In the genomic region with DNA sequence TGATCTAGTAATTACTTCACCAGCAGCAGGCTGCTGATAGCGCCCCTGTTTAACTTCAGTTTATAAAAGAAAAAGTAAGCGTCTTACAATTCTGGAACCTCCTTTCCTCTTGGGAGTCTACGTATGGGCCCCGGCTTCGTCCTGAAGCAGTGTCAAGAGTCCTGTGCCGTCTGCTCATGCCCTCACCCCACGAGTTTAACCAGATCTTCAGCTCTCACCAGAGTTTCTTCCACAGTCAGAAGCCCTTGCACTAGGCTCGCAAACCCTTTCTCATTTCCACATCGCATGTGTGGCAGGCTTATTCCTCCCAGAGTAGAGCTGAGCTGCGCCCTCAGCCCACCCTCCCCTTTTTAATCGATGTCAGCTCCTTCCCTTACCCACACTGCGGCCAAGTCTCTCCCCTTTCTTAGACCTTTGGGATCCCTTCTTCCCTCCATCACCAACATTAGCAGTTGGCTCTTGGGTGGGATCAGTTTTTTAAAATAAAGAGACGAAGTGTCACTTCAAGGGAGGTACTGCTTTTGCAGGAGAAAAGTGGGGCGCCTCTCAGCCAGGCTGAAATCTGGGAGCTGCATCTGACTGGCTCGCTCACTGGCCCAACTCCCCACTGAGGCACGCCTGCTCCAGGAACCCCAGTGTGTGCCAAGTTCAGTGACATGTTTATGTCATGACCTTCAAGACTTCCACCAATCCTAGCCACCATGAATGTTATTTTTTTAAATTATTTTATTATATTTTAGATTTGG, we compare ENCODE assay signal across 22 cellular contexts.
DNase-seq lines count a peak whose midpoint lies in the region; ATAC-seq, FAIRE-seq and TF ChIP-seq lines count a peak whose summit lies in the region.
"Had no signal": no experiment of that assay in that cellular context is flagged by ENCODE, and none has a peak within 500 bp of the region (broad histone marks: within the 10 kb centered on the region; RNA-seq: fewer than 3 reads in every experiment).

No MANE protein-coding gene starts in this region.

- H3K36me3 Mint-ChIP-seq in activated CD4-positive, alpha-beta memory T cell treated with anti-CD3 and anti-CD28 coated beads for 36 hours = no peaks in the 10 kb centered on the region
- no peaks in the 10 kb centered on the region for H3K36me3 Mint-ChIP-seq in activated CD4-positive, alpha-beta memory T cell treated with anti-CD3 and anti-CD28 coated beads, Interleukin-2, amount 10 ng/mL, durations not matched to agents 7 days and 5 days (ENCODE audit: low read depth)
- H3K36me3 Mint-ChIP-seq in nephron (ENCODE audit: low read depth) = peaks cover 12% of the 10 kb centered on the region

- peaks cover 0 to 4% (median 0%) of the 10 kb centered on the region in 4 experiments; a peak in 2 of 7 replicates for H3K4me1 ChIP-seq in H1 (replicated peaks in 1 of 4; ENCODE audit: control insufficient read depth in 3 of 4, insufficient read depth in 4 of 4, low read length in 3 of 4)
- H3K4me1 ChIP-seq in foreskin keratinocyte = no peaks in the 10 kb centered on the region
- no peaks in the 10 kb centered on the region for H3K4me1 ChIP-seq in mucosa of descending colon (ENCODE audit: low read depth)

- H3K36me3 ChIP-seq in H1 (ENCODE audit: control insufficient read depth in 2 of 4, insufficient read depth in 4 of 4, low read length in 3 of 4) = no peaks in the 10 kb centered on the region
- H3K36me3 ChIP-seq in mucosa of descending colon (ENCODE audit: low read depth) = no peaks in the 10 kb centered on the region

- H3K27me3 Mint-ChIP-seq in activated CD4-positive, alpha-beta memory T cell treated with anti-CD3 and anti-CD28 coated beads for 36 hours = no peaks in the 10 kb centered on the region
- H3K27me3 Mint-ChIP-seq in activated CD4-positive, alpha-beta memory T cell treated with anti-CD3 and anti-CD28 coated beads, Interleukin-2, amount 10 ng/mL, durations not matched to agents 7 days and 5 days = peaks cover 3% of the 10 kb centered on the region
- no peaks in the 10 kb centered on the region for H3K27me3 Mint-ChIP-seq in nephron (ENCODE audit: low read depth)

- no peak overlapping the region for H3K4ac ChIP-seq in H1 (replicated peaks; ENCODE audit: insufficient read length, low read depth, low read length)

- H3K79me1 ChIP-seq in H1 (ENCODE audit: low read depth, low read length) = no peaks in the 10 kb centered on the region

- H4K5ac ChIP-seq in H1 (ENCODE audit: insufficient read length, low read depth, low read length) = no peak overlapping the region

- H3K27ac Mint-ChIP-seq in activated CD4-positive, alpha-beta memory T cell treated with anti-CD3 and anti-CD28 coated beads for 36 hours = no peak overlapping the region
- no peak overlapping the region for H3K27ac Mint-ChIP-seq in activated CD4-positive, alpha-beta memory T cell treated with anti-CD3 and anti-CD28 coated beads, Interleukin-2, amount 10 ng/mL, durations not matched to agents 7 days and 5 days
- peak overlapping the region in 2 of 3 experiments; percentile 21 to 44 for H3K27ac Mint-ChIP-seq in nephron
- H3K27ac Mint-ChIP-seq: CD14-positive monocyte, IgD-negative memory B cell had no signal

- H4K91ac ChIP-seq in H1 (replicated peaks; ENCODE audit: insufficient read length, low read length) = no peak overlapping the region

- H2BK15ac ChIP-seq in H1 (ENCODE audit: low read length) = no peak overlapping the region

- no peak overlapping the region for H3K4me2 ChIP-seq in H1 (ENCODE audit: insufficient read depth in 1 of 2, low read depth in 2 of 2, low read length in 2 of 2)

- H3K56ac ChIP-seq in H1 (replicated peaks; ENCODE audit: insufficient read length, low read depth, low read length) = no peak overlapping the region

- no peak for TF ChIP-seq POLR2A in H1 (IDR thresholded peaks at IDR 0.05; ENCODE audit: control extremely low read depth in 1 of 2, low read depth in 2 of 2, low read length in 2 of 2)

- no peak overlapping the region for H3K23ac ChIP-seq in H1 (ENCODE audit: insufficient read length)

- H4K8ac ChIP-seq in H1 (ENCODE audit: extremely low read depth, insufficient read depth, low read length) = no peak overlapping the region

- H3K4me3 ChIP-seq in H1 (ENCODE audit: extremely low read depth in 1 of 4, insufficient read depth in 2 of 4, low read depth in 3 of 4, low read length in 4 of 4) = no peak overlapping the region
- H3K4me3 ChIP-seq in mucosa of descending colon = no peak overlapping the region

- H3K9ac ChIP-seq in H1 (replicated peaks in 1 of 4; ENCODE audit: extremely low read depth in 1 of 4, low read depth in 3 of 4, low read length in 3 of 4) = no peak overlapping the region; a peak in 1 of 7 replicates

- ATAC-seq in foreskin keratinocyte = no peak
- no peak for ATAC-seq in mucosa of descending colon
- ATAC-seq: PC-3 had no signal

- peaks cover 0 to 2% of the 10 kb centered on the region in 2 experiments for H4K20me1 ChIP-seq in H1 (replicated peaks in 1 of 2; ENCODE audit: control insufficient read depth in 1 of 2, insufficient read depth in 2 of 2, low read length in 2 of 2)

- TF ChIP-seq EP300 in H1 (IDR thresholded peaks at IDR 0.05; ENCODE audit: borderline replicate concordance in 1 of 2, low read depth in 2 of 2, low read length in 2 of 2) = no peak

- POLR2A ChIA-PET in activated CD4-positive, alpha-beta memory T cell treated with anti-CD3 and anti-CD28 coated beads for 36 hours (lab: Charles Lee) = no interaction called here
- POLR2A ChIA-PET in activated CD4-positive, alpha-beta memory T cell treated with anti-CD3 and anti-CD28 coated beads, Interleukin-2, amount 10 ng/mL, durations not matched to agents 7 days and 5 days (lab: Charles Lee) = no interaction called here
- POLR2A ChIA-PET in H1 (lab: Charles Lee; ENCODE audit: partially characterized antibody) = interaction anchor here (0.6 kb wide), 1 partner anchor 320 kb away, joined by 3 read pairs; no protein-coding TSS in a partner anchor

- H2BK12ac ChIP-seq in H1 (ENCODE audit: low read depth, low read length) = no peak overlapping the region

- intact Hi-C loops in activated CD4-positive, alpha-beta memory T cell treated with anti-CD3 and anti-CD28 coated beads for 36 hours (cut with micrococcal nuclease) = no loop called here
- intact Hi-C loops in mucosa of descending colon (cut with DNase I, micrococcal nuclease) = no loop called here

- 88% methylated on average over 15 of the region's 16 CpGs; no CpG with 5 or more reads in 1 of the 2 experiments for WGBS in H1 (ENCODE audit: extremely low coverage in 1 of 2, insufficient coverage in 1 of 2, insufficient read length in 1 of 2, insufficient replicate concordance in 2 of 2, low coverage in 1 of 2, low lambda C conversion rate in 2 of 2, missing lambda C conversion rate in 1 of 2), 2 experiments

- CTCF ChIA-PET in activated CD4-positive, alpha-beta memory T cell treated with anti-CD3 and anti-CD28 coated beads for 36 hours (lab: Charles Lee) = no interaction called here
- CTCF ChIA-PET in activated CD4-positive, alpha-beta memory T cell treated with anti-CD3 and anti-CD28 coated beads, Interleukin-2, amount 10 ng/mL, durations not matched to agents 7 days and 5 days (lab: Charles Lee) = no interaction called here
- CTCF ChIA-PET in H1 (lab: Charles Lee; ENCODE audit: partially characterized antibody) = interaction anchor here (1.1 to 2.1 kb wide), 4 partner anchors 13 to 39 kb away, joined by 3 to 7 read pairs (median 3); no protein-coding TSS in a partner anchor

- H2AFZ ChIP-seq in H1 (ENCODE audit: low read length) = no peak overlapping the region

- H3K14ac ChIP-seq in H1 (ENCODE audit: insufficient read length) = no peak overlapping the region

- no peaks in the 10 kb centered on the region for H3K79me2 ChIP-seq in H1 (ENCODE audit: control insufficient read depth in 1 of 2, insufficient read depth in 2 of 2, low read length in 2 of 2)

- H2BK120ac ChIP-seq in H1 (replicated peaks; ENCODE audit: low read depth, low read length) = no peak overlapping the region

- H3K9me3 ChIP-seq in H1 (ENCODE audit: insufficient read depth in 2 of 2, low read depth in 1 of 2, low read length in 1 of 2) (no peaks in the 10 kb centered on the region), mucosa of descending colon (no peaks in the 10 kb centered on the region)

- TF ChIP-seq RAD21 in H1 (IDR thresholded peaks at IDR 0.05 in 1 of 2, conservative IDR thresholded peaks at IDR 0.05 in 1 of 2; ENCODE audit: low read depth in 2 of 2, low read length in 2 of 2) = no peak

- no peaks in the 10 kb centered on the region for H3K9me3 Mint-ChIP-seq in activated CD4-positive, alpha-beta memory T cell treated with anti-CD3 and anti-CD28 coated beads for 36 hours
- no peaks in the 10 kb centered on the region for H3K9me3 Mint-ChIP-seq in activated CD4-positive, alpha-beta memory T cell treated with anti-CD3 and anti-CD28 coated beads, Interleukin-2, amount 10 ng/mL, durations not matched to agents 7 days and 5 days
- H3K9me3 Mint-ChIP-seq in nephron = no peaks in the 10 kb centered on the region
- H3K9me3 Mint-ChIP-seq: CD14-positive monocyte, IgD-negative memory B cell had no signal

- DNase-seq in activated CD4-positive, alpha-beta memory T cell treated with anti-CD3 and anti-CD28 coated beads for 36 hours = peak; percentile 1
- no peak for DNase-seq in activated CD4-positive, alpha-beta memory T cell treated with anti-CD3 and anti-CD28 coated beads, Interleukin-2, amount 10 ng/mL, durations not matched to agents 7 days and 5 days
- DNase-seq in H1 (ENCODE audit: low read depth in 1 of 2, low spot score in 2 of 2) = no peak
- DNase-seq in substantia nigra (lab: John Stamatoyannopoulos, UW) = no peak
- no peak for DNase-seq in stimulated activated CD4-positive, alpha-beta T cell treated with anti-CD3 and anti-CD28 coated beads, Interleukin-2, amount 100 ng/mL, for 24 hours
- no peak for DNase-seq in foreskin keratinocyte
- DNase-seq in mucosa of descending colon = no peak
- DNase-seq: DND-41, H7, Karpas-422, NCI-H1436, NCI-H1930, NCI-H226, NCI-H524, NCI-H82, PC-3, RPMI8226, SHP77 treated with DMSO at 0.1 percent for 48 hours had no signal

- no peak overlapping the region for H2AK5ac ChIP-seq in H1 (ENCODE audit: low read depth, low read length)

- H3K27ac ChIP-seq in H1 (ENCODE audit: low read depth, low read length) (no peak overlapping the region), substantia nigra (ENCODE audit: low read depth, low read length, poor library complexity, severe bottlenecking) (peak overlapping the region; percentile 38), foreskin keratinocyte (no peak overlapping the region)
- H3K27ac ChIP-seq: 22Rv1 had no signal

- no peaks in the 10 kb centered on the region for H3K23me2 ChIP-seq in H1 (ENCODE audit: low read depth, low read length)

- no peaks in the 10 kb centered on the region for H3K4me1 Mint-ChIP-seq in activated CD4-positive, alpha-beta memory T cell treated with anti-CD3 and anti-CD28 coated beads for 36 hours (ENCODE audit: low read depth)
- H3K4me1 Mint-ChIP-seq in activated CD4-positive, alpha-beta memory T cell treated with anti-CD3 and anti-CD28 coated beads, Interleukin-2, amount 10 ng/mL, durations not matched to agents 7 days and 5 days = no peaks in the 10 kb centered on the region
- peaks cover 16% of the 10 kb centered on the region for H3K4me1 Mint-ChIP-seq in nephron
- H3K4me1 Mint-ChIP-seq: IgD-negative memory B cell had no signal

- FAIRE-seq in H1 (lab: Jason Lieb, UNC) = no peak

- H2BK5ac ChIP-seq in H1 (ENCODE audit: low read depth, low read length) = no peak overlapping the region

- H3K27me3 ChIP-seq in H1 (replicated peaks in 1 of 4; ENCODE audit: control insufficient read depth in 3 of 4, extremely low read depth in 1 of 4, insufficient read depth in 3 of 4, low read length in 3 of 4) (no peaks in the 10 kb centered on the region), foreskin keratinocyte (no peaks in the 10 kb centered on the region)

- peak overlapping the region; percentile 48; the same call in 1 of the 2 replicates for H2BK20ac ChIP-seq in H1 (ENCODE audit: low read length)

- H3K4me3 Mint-ChIP-seq in activated CD4-positive, alpha-beta memory T cell treated with anti-CD3 and anti-CD28 coated beads for 36 hours = no peak overlapping the region
- no peak overlapping the region for H3K4me3 Mint-ChIP-seq in activated CD4-positive, alpha-beta memory T cell treated with anti-CD3 and anti-CD28 coated beads, Interleukin-2, amount 10 ng/mL, durations not matched to agents 7 days and 5 days
- H3K4me3 Mint-ChIP-seq in nephron = no peak overlapping the region
- H3K4me3 Mint-ChIP-seq: CD14-positive monocyte, IgD-negative memory B cell had no signal

- TF ChIP-seq CTCF in H1 (IDR thresholded peaks at IDR 0.05; ENCODE audit: control extremely low read depth in 1 of 3, insufficient read depth in 1 of 3, low read depth in 1 of 3, low read length in 3 of 3) (no peak), nephron (IDR thresholded peaks at IDR 0.05; ENCODE audit: unreplicated experiment in 3 of 3) (no peak), foreskin keratinocyte (conservative IDR thresholded peaks at IDR 0.05) (no peak), mucosa of descending colon (IDR thresholded peaks at IDR 0.05) (no peak)

- H3K18ac ChIP-seq in H1 (ENCODE audit: extremely low read depth, low read length) = no peak overlapping the region

Comparison
In these comparisons a context has a peak if more than half of its experiments do, and no peak if none do; other contexts are left out.
1. H3K27ac Mint-ChIP-seq: peak in nephron (2 of 3); none in activated CD4-positive, alpha-beta memory T cell treated with anti-CD3 and anti-CD28 coated beads for 36 hours (single experiment) and activated CD4-positive, alpha-beta memory T cell treated with anti-CD3 and anti-CD28 coated beads, Interleukin-2, amount 10 ng/mL, durations not matched to agents 7 days and 5 days (single experiment).